9 cellular contexts compared by ENCODE assay signal in genomic region chr15:77784361-77785292, GRCh38.
DNase-seq lines count a peak whose midpoint lies in the region; ATAC-seq, FAIRE-seq and TF ChIP-seq lines count a peak whose summit lies in the region.
"Had no signal": no experiment of that assay in that cellular context is flagged by ENCODE, and none has a peak within 500 bp of the region (broad histone marks: within the 10 kb centered on the region; RNA-seq: fewer than 3 reads in every experiment).

No MANE protein-coding gene starts in this region.

- POLR2A ChIA-PET in K562 (lab: Yijun Ruan, JAX): interaction anchor here (0.8 to 0.9 kb wide), 2 partner anchors 12 to 18 kb away, joined by 3 read pairs; no protein-coding TSS in a partner anchor

- DNase-seq in activated T-cell treated with anti-CD3 and anti-CD28 coated beads for 48 hours (ENCODE audit: low read depth) (peak; percentile 18), MM.1S (no peak), K562 (ENCODE audit: extremely low read depth in 1 of 4, low spot score in 3 of 4) (peak; percentile 70 to 75 (median 72)), small intestine (peak; percentile 14), NCI-H2196 treated with DMSO at 0.1 percent for 48 hours (lab: John Stamatoyannopoulos, UW; ENCODE audit: unreplicated experiment) (no peak), MV-4-11 (lab: John Stamatoyannopoulos, UW) (no peak)
- no peak for DNase-seq in activated T-cell treated with anti-CD3 and anti-CD28 coated beads, Interleukin-2, amount 50 U/mL, for 1 hour
- DNase-seq: activated B cell treated with CpG ODN at 0.5 μM for 24 hours had no signal

- no peak overlapping the region for H3K4me3 ChIP-seq in MM.1S (ENCODE audit: low read length)
- H3K4me3 ChIP-seq in K562: no peak overlapping the region
- H3K4me3 ChIP-seq in small intestine (ENCODE audit: low read depth in 1 of 2, low read length in 2 of 2): no peak overlapping the region

- CTCF ChIA-PET in K562 (lab: Yijun Ruan, JAX; ENCODE audit: low intra/inter-chr PET ratio): interaction anchor here (0.6 to 2.3 kb wide), 2 partner anchors 150 to 155 kb away, joined by 3 to 8 read pairs; no protein-coding TSS in a partner anchor

- TF ChIP-seq POLR2A in K562 (conservative IDR thresholded peaks at IDR 0.05): no peak

- H3K9me2 ChIP-seq in MM.1S (replicated peaks; ENCODE audit: insufficient read depth, low read length): no peaks in the 10 kb centered on the region

- no peaks in the 10 kb centered on the region for H3K36me3 ChIP-seq in MM.1S (replicated peaks; ENCODE audit: insufficient read depth, low read length)
- no peaks in the 10 kb centered on the region for H3K36me3 ChIP-seq in K562 (ENCODE audit: control insufficient read depth, insufficient read depth, low read length)
- no peaks in the 10 kb centered on the region for H3K36me3 ChIP-seq in small intestine (ENCODE audit: control insufficient read depth in 2 of 2, insufficient read depth in 2 of 2, low read length in 2 of 2)

- 13% methylated on average over 11 of the region's 11 CpGs for WGBS in K562 (ENCODE audit: insufficient coverage, low coverage, missing lambda C conversion rate)
- 45 to 56% (median 47%) methylated on average over 11 of the region's 11 CpGs for WGBS in small intestine, 3 donors

- in situ Hi-C loops in K562 (cut with MboI): no loop called here

- peak; percentile 49 for TF ChIP-seq CTCF in MM.1S (IDR thresholded peaks at IDR 0.05; ENCODE audit: low read length)
- TF ChIP-seq CTCF in K562 (IDR thresholded peaks at IDR 0.05 in 2 of 3, conservative IDR thresholded peaks at IDR 0.05 in 1 of 3; ENCODE audit: insufficient read depth in 2 of 3, low read depth in 1 of 3, low read length in 3 of 3): peak; percentile 78 to 80 (median 80)

- H3K9me3 ChIP-seq in MM.1S (replicated peaks; ENCODE audit: insufficient read depth, low read length): no peaks in the 10 kb centered on the region
- H3K9me3 ChIP-seq in K562 (replicated peaks; ENCODE audit: control insufficient read depth, insufficient read depth, low read depth, low read length): no peaks in the 10 kb centered on the region
- H3K9me3 ChIP-seq in small intestine (ENCODE audit: control insufficient read depth, low read depth): no peaks in the 10 kb centered on the region

- H3K27ac ChIP-seq in MM.1S (ENCODE audit: low read length): no peak overlapping the region
- H3K27ac ChIP-seq in K562 (ENCODE audit: extremely low read depth, low read depth, low read length): no peak overlapping the region
- no peak overlapping the region for H3K27ac ChIP-seq in small intestine (ENCODE audit: low read depth in 1 of 2, low read length in 1 of 2)

- peak; percentile 59 for FAIRE-seq in K562 (lab: Jason Lieb, UNC)
- no peak for FAIRE-seq in small intestine (lab: Jason Lieb, UNC)

- H3K79me2 ChIP-seq in MM.1S (ENCODE audit: low read length): no peaks in the 10 kb centered on the region
- H3K79me2 ChIP-seq in K562 (ENCODE audit: control insufficient read depth, insufficient read depth, low read length): no peaks in the 10 kb centered on the region

- intact Hi-C loops in K562 (cut with micrococcal nuclease): loop anchor here (1.0 to 2.0 kb wide), 2 partner anchors 76 to 125 kb away; no protein-coding TSS in a partner anchor

- H3K27me3 ChIP-seq in MM.1S (replicated peaks; ENCODE audit: insufficient read depth, low read length): peaks cover 21% of the 10 kb centered on the region
- H3K27me3 ChIP-seq in K562 (ENCODE audit: control insufficient read depth in 2 of 2, insufficient read depth in 2 of 2, low read length in 2 of 2): peaks cover 4 to 40% of the 10 kb centered on the region in 2 experiments
- H3K27me3 ChIP-seq in small intestine (ENCODE audit: control insufficient read depth in 2 of 2, insufficient read depth in 2 of 2, low read length in 2 of 2): peaks cover 0 to 5% of the 10 kb centered on the region in 2 donors

- H3K4me2 ChIP-seq in MM.1S (ENCODE audit: low read depth, low read length) (no peak overlapping the region), K562 (ENCODE audit: insufficient read depth, low read length) (no peak overlapping the region)

- no TSS peak for BruUV-seq in K562 (replicated peaks; lab: Mats Ljungman, UMichigan)

- H3K9me1 ChIP-seq in K562 (ENCODE audit: control insufficient read depth, insufficient read depth, low read length): no peaks in the 10 kb centered on the region

- TF ChIP-seq EP300 in K562 (IDR thresholded peaks at IDR 0.05; ENCODE audit: low read length): no peak

- H3K4me1 ChIP-seq in MM.1S (ENCODE audit: low read length) (no peaks in the 10 kb centered on the region), K562 (replicated peaks in 1 of 2; ENCODE audit: control insufficient read depth in 2 of 2, insufficient read depth in 2 of 2, low read length in 2 of 2) (peaks cover 0 to 16% of the 10 kb centered on the region in 2 experiments; a peak in 2 of 5 replicates), small intestine (ENCODE audit: control insufficient read depth in 2 of 2, insufficient read depth in 1 of 2, low read depth in 1 of 2, low read length in 1 of 2) (no peaks in the 10 kb centered on the region)

- TF ChIP-seq RAD21 in K562 (CRISPR knock-in tag; conservative IDR thresholded peaks at IDR 0.05 in 1 of 2, IDR thresholded peaks at IDR 0.05 in 1 of 2): peak in 1 of 2 experiments; percentile 71; a peak in 2 of 4 replicates

- no peaks in the 10 kb centered on the region for H4K20me1 ChIP-seq in MM.1S (ENCODE audit: insufficient read depth, low read length)
- H4K20me1 ChIP-seq in K562 (replicated peaks; ENCODE audit: control insufficient read depth, insufficient read depth, low read length): peaks cover 4% of the 10 kb centered on the region; the same call in 1 of the 2 replicates

- H3K9ac ChIP-seq in MM.1S (ENCODE audit: low read length): no peak overlapping the region
- H3K9ac ChIP-seq in K562 (ENCODE audit: insufficient read depth in 1 of 2, low read depth in 2 of 2, low read length in 2 of 2): peak overlapping the region in 1 of 2 experiments; percentile 43; a peak in 1 of 4 replicates

- no peaks in the 10 kb centered on the region for H3F3A ChIP-seq in MM.1S (ENCODE audit: insufficient read depth, low read length)

- ATAC-seq in K562 (peak; percentile 88), GM21576 (IDR thresholded peaks at IDR 0.05; ENCODE audit: unreplicated experiment) (no peak)

- H2AFZ ChIP-seq in MM.1S (ENCODE audit: low read length) (no peak overlapping the region), K562 (ENCODE audit: low read depth, low read length) (no peak overlapping the region)

TF ChIP-seq in K562, 482 proteins besides CTCF, POLR2A, EP300 and RAD21 (continues in another document):
- TF ChIP-seq JUN (IDR thresholded peaks at IDR 0.05; ENCODE audit: borderline replicate concordance, low read depth, low read length) (no peak), JUN (CRISPR knock-in tag; IDR thresholded peaks at IDR 0.05; ENCODE audit: borderline replicate concordance) (no peak), ZNF217 (CRISPR knock-in tag; IDR thresholded peaks at IDR 0.05) (no peak), ETV5 (CRISPR knock-in tag; IDR thresholded peaks at IDR 0.05; ENCODE audit: low read depth) (no peak), SIN3A (IDR thresholded peaks at IDR 0.05; ENCODE audit: borderline replicate concordance in 2 of 2, control insufficient read depth in 1 of 2, low read depth in 2 of 2, low read length in 2 of 2) (no peak), BDP1 (IDR thresholded peaks at IDR 0.05; ENCODE audit: insufficient read depth, insufficient read length) (no peak), ZNF644 (tag; IDR thresholded peaks at IDR 0.05; ENCODE audit: low read depth) (no peak), SUPT5H (IDR thresholded peaks at IDR 0.05) (no peak), RB1 (IDR thresholded peaks at IDR 0.05; ENCODE audit: low read depth) (peak; percentile 35; the same call in 1 of the 2 replicates), PHF8 (IDR thresholded peaks at IDR 0.05; ENCODE audit: borderline replicate concordance, low read length) (no peak), ERF (CRISPR knock-in tag; IDR thresholded peaks at IDR 0.05) (no peak), CBFA2T3 (IDR thresholded peaks at IDR 0.05) (no peak), FOSL1 (tag; conservative IDR thresholded peaks at IDR 0.05) (no peak), WHSC1 (IDR thresholded peaks at IDR 0.05; ENCODE audit: low read length) (no peak), ZNF408 (CRISPR knock-in tag; IDR thresholded peaks at IDR 0.05; ENCODE audit: low read depth) (no peak)
- TF ChIP-seq, protein P1, sequence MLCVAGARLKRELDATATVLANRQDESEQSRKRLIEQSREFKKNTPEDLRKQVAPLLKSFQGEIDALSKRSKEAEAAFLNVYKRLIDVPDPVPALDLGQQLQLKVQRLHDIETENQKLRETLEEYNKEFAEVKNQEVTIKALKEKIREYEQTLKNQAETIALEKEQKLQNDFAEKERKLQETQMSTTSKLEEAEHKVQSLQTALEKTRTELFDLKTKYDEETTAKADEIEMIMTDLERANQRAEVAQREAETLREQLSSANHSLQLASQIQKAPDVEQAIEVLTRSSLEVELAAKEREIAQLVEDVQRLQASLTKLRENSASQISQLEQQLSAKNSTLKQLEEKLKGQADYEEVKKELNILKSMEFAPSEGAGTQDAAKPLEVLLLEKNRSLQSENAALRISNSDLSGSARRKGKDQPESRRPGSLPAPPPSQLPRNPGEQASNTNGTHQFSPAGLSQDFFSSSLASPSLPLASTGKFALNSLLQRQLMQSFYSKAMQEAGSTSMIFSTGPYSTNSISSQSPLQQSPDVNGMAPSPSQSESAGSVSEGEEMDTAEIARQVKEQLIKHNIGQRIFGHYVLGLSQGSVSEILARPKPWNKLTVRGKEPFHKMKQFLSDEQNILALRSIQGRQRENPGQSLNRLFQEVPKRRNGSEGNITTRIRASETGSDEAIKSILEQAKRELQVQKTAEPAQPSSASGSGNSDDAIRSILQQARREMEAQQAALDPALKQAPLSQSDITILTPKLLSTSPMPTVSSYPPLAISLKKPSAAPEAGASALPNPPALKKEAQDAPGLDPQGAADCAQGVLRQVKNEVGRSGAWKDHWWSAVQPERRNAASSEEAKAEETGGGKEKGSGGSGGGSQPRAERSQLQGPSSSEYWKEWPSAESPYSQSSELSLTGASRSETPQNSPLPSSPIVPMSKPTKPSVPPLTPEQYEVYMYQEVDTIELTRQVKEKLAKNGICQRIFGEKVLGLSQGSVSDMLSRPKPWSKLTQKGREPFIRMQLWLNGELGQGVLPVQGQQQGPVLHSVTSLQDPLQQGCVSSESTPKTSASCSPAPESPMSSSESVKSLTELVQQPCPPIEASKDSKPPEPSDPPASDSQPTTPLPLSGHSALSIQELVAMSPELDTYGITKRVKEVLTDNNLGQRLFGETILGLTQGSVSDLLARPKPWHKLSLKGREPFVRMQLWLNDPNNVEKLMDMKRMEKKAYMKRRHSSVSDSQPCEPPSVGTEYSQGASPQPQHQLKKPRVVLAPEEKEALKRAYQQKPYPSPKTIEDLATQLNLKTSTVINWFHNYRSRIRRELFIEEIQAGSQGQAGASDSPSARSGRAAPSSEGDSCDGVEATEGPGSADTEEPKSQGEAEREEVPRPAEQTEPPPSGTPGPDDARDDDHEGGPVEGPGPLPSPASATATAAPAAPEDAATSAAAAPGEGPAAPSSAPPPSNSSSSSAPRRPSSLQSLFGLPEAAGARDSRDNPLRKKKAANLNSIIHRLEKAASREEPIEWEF (CRISPR knock-in tag; IDR thresholded peaks at IDR 0.05): no peak

Comparison
In these comparisons a context has a peak if more than half of its experiments do, and no peak if none do; other contexts are left out.
1. DNase-seq: peak in activated T-cell treated with anti-CD3 and anti-CD28 coated beads for 48 hours (single experiment), K562 (4 of 4) and small intestine (single experiment); none in activated T-cell treated with anti-CD3 and anti-CD28 coated beads, Interleukin-2, amount 50 U/mL, for 1 hour (single experiment), MM.1S (single experiment), NCI-H2196 treated with DMSO at 0.1 percent for 48 hours (single experiment) and MV-4-11 (single experiment).